15 cellular contexts compared by ENCODE assay signal in genomic region chrX:46500054-46500453, GRCh38. TPM values are rescaled to one million over a fixed set of nuclear protein-coding genes. Genes with fewer than 3 reads are reported as not detected.
A peak's percentile ranks its signal among the peaks of the same experiment; 100 is the strongest.
DNase-seq lines count a peak whose midpoint lies in the region; ATAC-seq, FAIRE-seq and TF ChIP-seq lines count a peak whose summit lies in the region.
"Had no signal": no experiment of that assay in that cellular context is flagged by ENCODE, and none has a peak within 500 bp of the region (broad histone marks: within the 10 kb centered on the region; RNA-seq: fewer than 3 reads in every experiment).

No MANE protein-coding gene starts in this region.

- no peak overlapping the region for H4K91ac ChIP-seq in mesenchymal stem cell (ENCODE audit: low read length)

- no peak for TF ChIP-seq CTCF in A549 (IDR thresholded peaks at IDR 0.05)

- H2BK120ac ChIP-seq in mesenchymal stem cell (ENCODE audit: low read depth, low read length): no peak overlapping the region

- no peak for TF ChIP-seq EP300 in A549 (IDR thresholded peaks at IDR 0.05)

- H3K27ac ChIP-seq in A549 (no peak overlapping the region), mesenchymal stem cell (ENCODE audit: low read length, poor library complexity, severe bottlenecking) (no peak overlapping the region)

- FAIRE-seq in A549 (lab: Jason Lieb, UNC) (no peak), GM19239 (lab: Jason Lieb, UNC) (peak; percentile 52)

- no peak overlapping the region for H3K4me3 ChIP-seq in A549
- H3K4me3 ChIP-seq in adipocyte (ENCODE audit: low read length): peak overlapping the region; percentile 65
- H3K4me3 ChIP-seq in mesenchymal stem cell (ENCODE audit: insufficient read depth in 1 of 2, low read depth in 1 of 2, low read length in 2 of 2): peak overlapping the region in 1 of 2 experiments; percentile 30

- H3K9me3 ChIP-seq in A549 (peaks cover 87% of the 10 kb centered on the region), adipocyte (ENCODE audit: control insufficient read depth, low read length) (peaks cover 89% of the 10 kb centered on the region), mesenchymal stem cell (ENCODE audit: control insufficient read depth, low read length) (peaks cover 85% of the 10 kb centered on the region)

- H3K4me1 ChIP-seq in A549 (no peaks in the 10 kb centered on the region), adipocyte (ENCODE audit: control insufficient read depth, insufficient read depth, low read length) (no peaks in the 10 kb centered on the region), mesenchymal stem cell (ENCODE audit: control insufficient read depth, insufficient read depth, low read depth, low read length) (no peaks in the 10 kb centered on the region)

- H3K9ac ChIP-seq in adipocyte (ENCODE audit: low read length) (no peak overlapping the region), mesenchymal stem cell (ENCODE audit: low read length) (no peak overlapping the region)

- ATAC-seq in A549 (no peak), HG02678 (IDR thresholded peaks at IDR 0.05; ENCODE audit: unreplicated experiment) (no peak), GM21529 (IDR thresholded peaks at IDR 0.05; ENCODE audit: unreplicated experiment) (no peak)

- no peaks in the 10 kb centered on the region for H3K27me3 ChIP-seq in adipocyte (replicated peaks; ENCODE audit: control insufficient read depth, insufficient read depth, low read length)
- H3K27me3 ChIP-seq in mesenchymal stem cell (ENCODE audit: control insufficient read depth in 1 of 2, insufficient read depth in 1 of 2, low read length in 2 of 2): no peaks in the 10 kb centered on the region

- no peak overlapping the region for H2BK15ac ChIP-seq in mesenchymal stem cell (ENCODE audit: low read depth, poor library complexity, severe bottlenecking)

- POLR2A ChIA-PET in A549 (lab: Yijun Ruan, JAX): no interaction called here

- no peak overlapping the region for H2AK5ac ChIP-seq in mesenchymal stem cell (ENCODE audit: low read length, severe bottlenecking)

- H3K36me3 ChIP-seq in adipocyte (ENCODE audit: control insufficient read depth, insufficient read depth, low read length, severe bottlenecking) (peaks cover 32% of the 10 kb centered on the region), mesenchymal stem cell (ENCODE audit: control insufficient read depth in 1 of 2, insufficient read depth in 2 of 2, low read depth in 1 of 2, low read length in 2 of 2) (peaks cover 3 to 29% of the 10 kb centered on the region in 2 experiments)

- H2BK5ac ChIP-seq in mesenchymal stem cell (ENCODE audit: low read depth, low read length, poor library complexity, severe bottlenecking): no peak overlapping the region

- H3K18ac ChIP-seq in mesenchymal stem cell (ENCODE audit: low read depth in 1 of 2, low read length in 2 of 2): no peak overlapping the region

- no peak overlapping the region for H2BK12ac ChIP-seq in mesenchymal stem cell (ENCODE audit: low read length in 2 of 2)

- CTCF ChIA-PET in A549 (lab: Yijun Ruan, JAX): no interaction called here

- no peak overlapping the region for H3K4me2 ChIP-seq in A549
- no peak overlapping the region for H3K4me2 ChIP-seq in mesenchymal stem cell (ENCODE audit: low read length, poor library complexity, severe bottlenecking)

- 83% methylated on average over 1 of the region's 1 CpG for WGBS in A549 (ENCODE audit: missing lambda C conversion rate)
- WGBS in mesenchymal stem cell: no CpG with 5 or more reads among the region's 1 CpG

- H3K23ac ChIP-seq in mesenchymal stem cell (ENCODE audit: low read length in 2 of 2): no peak overlapping the region

- H2AFZ ChIP-seq in mesenchymal stem cell (ENCODE audit: low read depth, low read length): no peak overlapping the region

- no peak overlapping the region for H4K8ac ChIP-seq in mesenchymal stem cell (ENCODE audit: low read length)

- no peaks in the 10 kb centered on the region for H3K79me1 ChIP-seq in mesenchymal stem cell (replicated peaks; ENCODE audit: low read length, poor library complexity, severe bottlenecking)

- no peak for TF ChIP-seq POLR2A in A549 (IDR thresholded peaks at IDR 0.05; ENCODE audit: low read length)

- DNase-seq in A549 (ENCODE audit: low read depth in 1 of 2, low spot score in 1 of 2) (peak in 1 of 2 experiments; percentile 14), GM19239 (ENCODE audit: insufficient read length, low spot score) (no peak), adipocyte (ENCODE audit: low read depth) (no peak), mesenchymal stem cell (peak; percentile 4), DMS79 treated with DMSO at 0.1 percent for 48 hours (lab: John Stamatoyannopoulos, UW) (no peak), islet precursor cell (no peak)
- DNase-seq: C1 segment of cervical spinal cord, HFFc6, Karpas-422, MM.1S, NCI-H1092 treated with DMSO at 0.1 percent for 48 hours, NCI-H524, SHP77 had no signal

- no peak overlapping the region for H3K14ac ChIP-seq in mesenchymal stem cell (ENCODE audit: low read length in 2 of 2)

- no peak overlapping the region for H3K4ac ChIP-seq in mesenchymal stem cell (ENCODE audit: low read depth in 1 of 2, low read length in 2 of 2)

- TF ChIP-seq RAD21 in A549 (conservative IDR thresholded peaks at IDR 0.05 in 1 of 2, IDR thresholded peaks at IDR 0.05 in 1 of 2): no peak

TF ChIP-seq in A549, 52 proteins besides CTCF, POLR2A, EP300 and RAD21:
- TF ChIP-seq CHD4 (IDR thresholded peaks at IDR 0.05; ENCODE audit: borderline replicate concordance) (no peak), HOXB13 (CRISPR knock-in tag; IDR thresholded peaks at IDR 0.05; ENCODE audit: low read depth) (no peak), BCL3 (IDR thresholded peaks at IDR 0.05) (no peak), ESRRA (IDR thresholded peaks at IDR 0.05; ENCODE audit: borderline replicate concordance, low read length) (no peak), SMC3 (IDR thresholded peaks at IDR 0.05) (no peak), HEYL (CRISPR knock-in tag; IDR thresholded peaks at IDR 0.05) (no peak), HDAC2 (IDR thresholded peaks at IDR 0.05) (no peak), GATA3 (IDR thresholded peaks at IDR 0.05; ENCODE audit: borderline replicate concordance) (0 out of 2 replicates have a peak, but pooled peaks have one; percentile 13)

RNA-seq across cellular contexts. Expression of gene ZNF674, which starts 45.2 kb away (rescaled TPM):
- polyA plus RNA-seq in A549 (2011; rRNA removed) (6.3 and 6.9 TPM in 2 replicates), A549 (2017; fragmentation: RNase III; extraction: RNeasy Plus Mini Kit Qiagen cat#74134 plus additional on column Dnase treatment) (2.2 to 3.1 TPM (median 2.6 TPM) in 3 replicates)
- polyA plus RNA-seq in A549 (2012; cell fraction: cytosol; rRNA removed): 1.7 and 2.1 TPM in 2 replicates
- 2.0 and 2.9 TPM in 2 replicates for polyA plus RNA-seq in A549 (2012; cell fraction: nucleus; rRNA removed)
- polyA minus RNA-seq in A549 (2011; rRNA and poly(A)+ RNA removed): 19.5 and 28.6 TPM in 2 replicates
- 1.7 TPM for polyA plus RNA-seq in mesenchymal stem cell (2013, experiment 1 of 2)
- polyA plus RNA-seq in mesenchymal stem cell (2013, experiment 2 of 2): 1.9 TPM
